In the genomic region with DNA sequence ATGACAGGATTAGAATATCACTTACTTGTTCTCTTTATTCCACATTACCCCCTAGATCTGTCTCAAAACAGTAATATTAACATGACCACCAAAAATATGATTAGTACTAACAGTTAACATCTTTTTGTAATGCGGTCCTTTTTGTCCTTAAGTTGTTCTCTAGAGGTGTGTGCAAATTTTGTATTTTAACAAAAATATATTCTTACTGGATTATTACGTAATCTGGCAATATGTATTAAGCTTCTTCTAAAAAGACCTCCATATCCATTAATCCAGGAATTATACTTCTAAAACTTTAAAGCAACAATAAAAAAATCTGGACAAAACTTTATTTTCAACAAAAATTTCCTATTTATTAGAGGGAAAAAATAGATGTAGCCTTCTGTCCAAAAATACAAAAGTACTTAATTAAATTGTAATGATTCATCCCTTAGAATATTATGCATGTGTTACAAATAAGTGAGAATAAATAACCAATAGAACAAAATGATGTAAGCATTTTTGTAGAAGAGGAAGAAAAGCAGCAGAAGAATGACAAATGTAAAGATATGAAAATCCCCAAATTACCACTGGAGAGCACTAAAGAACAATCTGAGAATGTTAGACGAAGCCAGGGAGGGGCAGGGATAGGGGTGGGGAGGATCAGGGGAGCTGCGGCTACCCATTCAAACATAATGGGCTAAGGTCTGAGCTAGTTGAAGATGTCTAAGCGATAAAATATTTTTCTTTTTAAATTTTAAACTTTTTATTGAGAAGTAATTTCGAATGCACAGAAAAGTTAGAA, we compare ENCODE assay signal across 2 cellular contexts.
TF ChIP-seq lines count a peak whose summit lies in the region.

No MANE protein-coding gene starts in this region.

TF ChIP-seq in endothelial cell of umbilical vein, 7 proteins besides CTCF, POLR2A, EP300 and RAD21 (continued from another document):
- TF ChIP-seq FOS (IDR thresholded peaks at IDR 0.05; ENCODE audit: borderline replicate concordance, insufficient read depth, low read length) (no peak), MYC (IDR thresholded peaks at IDR 0.05; ENCODE audit: low read depth, low read length) (no peak), JUN (IDR thresholded peaks at IDR 0.05; ENCODE audit: borderline replicate concordance, insufficient read depth, insufficient read length, low read depth) (no peak), EZH2 (IDR thresholded peaks at IDR 0.05; ENCODE audit: borderline replicate concordance, low read depth, low read length, severe bottlenecking) (no peak), GATA2 (IDR thresholded peaks at IDR 0.05; ENCODE audit: insufficient read depth, insufficient read length, low read depth, low read length) (no peak)
- TF ChIP-seq, protein P1, sequence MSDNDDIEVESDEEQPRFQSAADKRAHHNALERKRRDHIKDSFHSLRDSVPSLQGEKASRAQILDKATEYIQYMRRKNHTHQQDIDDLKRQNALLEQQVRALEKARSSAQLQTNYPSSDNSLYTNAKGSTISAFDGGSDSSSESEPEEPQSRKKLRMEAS (IDR thresholded peaks at IDR 0.05; ENCODE audit: insufficient read depth, insufficient read length) = no peak

TF ChIP-seq in SK-N-SH, 30 proteins besides CTCF, POLR2A, EP300 and RAD21:
- TF ChIP-seq, protein P1 (IDR thresholded peaks at IDR 0.05; ENCODE audit: low read depth) = no peak
- TF ChIP-seq FOXM1 (IDR thresholded peaks at IDR 0.05; ENCODE audit: low read depth) = no peak
- no peak for TF ChIP-seq EZH2phosphoT487 (IDR thresholded peaks at IDR 0.05; ENCODE audit: borderline replicate concordance, low read depth)
- TF ChIP-seq, protein P2, sequence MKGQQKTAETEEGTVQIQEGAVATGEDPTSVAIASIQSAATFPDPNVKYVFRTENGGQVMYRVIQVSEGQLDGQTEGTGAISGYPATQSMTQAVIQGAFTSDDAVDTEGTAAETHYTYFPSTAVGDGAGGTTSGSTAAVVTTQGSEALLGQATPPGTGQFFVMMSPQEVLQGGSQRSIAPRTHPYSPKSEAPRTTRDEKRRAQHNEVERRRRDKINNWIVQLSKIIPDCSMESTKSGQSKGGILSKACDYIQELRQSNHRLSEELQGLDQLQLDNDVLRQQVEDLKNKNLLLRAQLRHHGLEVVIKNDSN (IDR thresholded peaks at IDR 0.05; ENCODE audit: borderline replicate concordance, low read depth) = no peak
- TF ChIP-seq, protein P3, sequence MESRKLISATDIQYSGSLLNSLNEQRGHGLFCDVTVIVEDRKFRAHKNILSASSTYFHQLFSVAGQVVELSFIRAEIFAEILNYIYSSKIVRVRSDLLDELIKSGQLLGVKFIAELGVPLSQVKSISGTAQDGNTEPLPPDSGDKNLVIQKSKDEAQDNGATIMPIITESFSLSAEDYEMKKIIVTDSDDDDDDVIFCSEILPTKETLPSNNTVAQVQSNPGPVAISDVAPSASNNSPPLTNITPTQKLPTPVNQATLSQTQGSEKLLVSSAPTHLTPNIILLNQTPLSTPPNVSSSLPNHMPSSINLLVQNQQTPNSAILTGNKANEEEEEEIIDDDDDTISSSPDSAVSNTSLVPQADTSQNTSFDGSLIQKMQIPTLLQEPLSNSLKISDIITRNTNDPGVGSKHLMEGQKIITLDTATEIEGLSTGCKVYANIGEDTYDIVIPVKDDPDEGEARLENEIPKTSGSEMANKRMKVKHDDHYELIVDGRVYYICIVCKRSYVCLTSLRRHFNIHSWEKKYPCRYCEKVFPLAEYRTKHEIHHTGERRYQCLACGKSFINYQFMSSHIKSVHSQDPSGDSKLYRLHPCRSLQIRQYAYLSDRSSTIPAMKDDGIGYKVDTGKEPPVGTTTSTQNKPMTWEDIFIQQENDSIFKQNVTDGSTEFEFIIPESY (IDR thresholded peaks at IDR 0.05; ENCODE audit: borderline replicate concordance, low read depth) = no peak
- TF ChIP-seq MXI1 (IDR thresholded peaks at IDR 0.05; ENCODE audit: low read depth, low read length) = no peak
- TF ChIP-seq SMC3 (IDR thresholded peaks at IDR 0.05; ENCODE audit: low read depth, low read length) = no peak
- no peak for TF ChIP-seq TAF1 (IDR thresholded peaks at IDR 0.05; ENCODE audit: borderline replicate concordance, low read depth, low read length)
- TF ChIP-seq, protein P4, sequence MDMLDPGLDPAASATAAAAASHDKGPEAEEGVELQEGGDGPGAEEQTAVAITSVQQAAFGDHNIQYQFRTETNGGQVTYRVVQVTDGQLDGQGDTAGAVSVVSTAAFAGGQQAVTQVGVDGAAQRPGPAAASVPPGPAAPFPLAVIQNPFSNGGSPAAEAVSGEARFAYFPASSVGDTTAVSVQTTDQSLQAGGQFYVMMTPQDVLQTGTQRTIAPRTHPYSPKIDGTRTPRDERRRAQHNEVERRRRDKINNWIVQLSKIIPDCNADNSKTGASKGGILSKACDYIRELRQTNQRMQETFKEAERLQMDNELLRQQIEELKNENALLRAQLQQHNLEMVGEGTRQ (IDR thresholded peaks at IDR 0.05; ENCODE audit: borderline replicate concordance, low read depth, low read length) = no peak
- TF ChIP-seq, protein P5, sequence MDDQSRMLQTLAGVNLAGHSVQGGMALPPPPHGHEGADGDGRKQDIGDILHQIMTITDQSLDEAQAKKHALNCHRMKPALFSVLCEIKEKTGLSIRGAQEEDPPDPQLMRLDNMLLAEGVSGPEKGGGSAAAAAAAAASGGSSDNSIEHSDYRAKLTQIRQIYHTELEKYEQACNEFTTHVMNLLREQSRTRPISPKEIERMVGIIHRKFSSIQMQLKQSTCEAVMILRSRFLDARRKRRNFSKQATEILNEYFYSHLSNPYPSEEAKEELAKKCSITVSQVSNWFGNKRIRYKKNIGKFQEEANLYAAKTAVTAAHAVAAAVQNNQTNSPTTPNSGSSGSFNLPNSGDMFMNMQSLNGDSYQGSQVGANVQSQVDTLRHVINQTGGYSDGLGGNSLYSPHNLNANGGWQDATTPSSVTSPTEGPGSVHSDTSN (IDR thresholded peaks at IDR 0.05) = no peak
- no peak for TF ChIP-seq TCF12 (IDR thresholded peaks at IDR 0.05)
- TF ChIP-seq TEAD4 (IDR thresholded peaks at IDR 0.05; ENCODE audit: borderline replicate concordance, insufficient read depth) = no peak
- TF ChIP-seq NRF1 (IDR thresholded peaks at IDR 0.05; ENCODE audit: low read depth, low read length) = no peak
- no peak for TF ChIP-seq JUND (IDR thresholded peaks at IDR 0.05)
- TF ChIP-seq RXRA (IDR thresholded peaks at IDR 0.05; ENCODE audit: borderline replicate concordance, low read depth) = no peak
- no peak for TF ChIP-seq GATA2 (CRISPR knock-in tag; IDR thresholded peaks at IDR 0.05)
- no peak for TF ChIP-seq FOXJ3 (CRISPR knock-in tag; IDR thresholded peaks at IDR 0.05)
- TF ChIP-seq, protein P6, sequence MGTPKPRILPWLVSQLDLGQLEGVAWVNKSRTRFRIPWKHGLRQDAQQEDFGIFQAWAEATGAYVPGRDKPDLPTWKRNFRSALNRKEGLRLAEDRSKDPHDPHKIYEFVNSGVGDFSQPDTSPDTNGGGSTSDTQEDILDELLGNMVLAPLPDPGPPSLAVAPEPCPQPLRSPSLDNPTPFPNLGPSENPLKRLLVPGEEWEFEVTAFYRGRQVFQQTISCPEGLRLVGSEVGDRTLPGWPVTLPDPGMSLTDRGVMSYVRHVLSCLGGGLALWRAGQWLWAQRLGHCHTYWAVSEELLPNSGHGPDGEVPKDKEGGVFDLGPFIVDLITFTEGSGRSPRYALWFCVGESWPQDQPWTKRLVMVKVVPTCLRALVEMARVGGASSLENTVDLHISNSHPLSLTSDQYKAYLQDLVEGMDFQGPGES (IDR thresholded peaks at IDR 0.05; ENCODE audit: low read depth, low read length) = no peak
